Comparison of ENCODE assay signal across 9 cellular contexts in the genomic region with DNA sequence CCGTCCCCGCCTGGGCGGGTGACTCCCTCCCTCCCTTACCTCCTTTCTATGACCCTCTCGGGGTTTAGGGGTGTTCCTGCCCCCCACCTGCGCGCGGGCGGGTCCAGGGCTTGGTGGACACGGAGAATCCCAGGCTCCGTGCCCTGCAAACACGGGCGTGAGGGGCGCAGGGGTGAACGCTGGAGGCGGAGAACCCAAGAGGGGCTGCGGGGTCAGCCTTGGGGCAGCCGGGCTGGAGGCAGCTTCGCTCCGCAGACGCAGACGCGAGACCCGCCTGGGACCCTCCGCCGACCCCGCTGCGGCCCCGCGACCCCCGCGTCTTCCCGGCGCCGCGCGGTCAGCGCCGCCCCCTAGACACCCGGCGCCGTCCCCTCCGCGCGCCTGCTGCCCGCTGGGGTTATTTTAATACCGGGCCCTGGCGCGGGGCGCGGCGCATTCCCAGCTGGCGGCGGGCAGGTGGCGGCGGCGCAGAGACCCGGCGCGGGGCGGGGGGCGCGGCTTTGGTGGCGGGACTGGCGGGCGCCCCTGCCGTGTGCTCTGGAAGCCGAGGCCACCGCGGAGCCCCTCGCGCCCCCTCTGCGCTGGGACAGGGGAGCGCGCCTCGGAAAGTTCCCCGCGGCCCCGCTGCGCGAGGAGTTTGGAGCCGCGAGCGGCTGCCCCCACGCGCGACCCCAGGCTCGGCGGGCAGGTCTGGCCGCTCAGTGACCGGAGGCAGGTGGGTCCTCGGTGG. TPM values are rescaled to one million over a fixed set of nuclear protein-coding genes. Genes with fewer than 3 reads are reported as not detected.
A peak's percentile ranks its signal among the peaks of the same experiment; 100 is the strongest.
DNase-seq lines count a peak whose midpoint lies in the region; ATAC-seq, FAIRE-seq and TF ChIP-seq lines count a peak whose summit lies in the region.
"Had no signal": no experiment of that assay in that cellular context is flagged by ENCODE, and none has a peak within 500 bp of the region (broad histone marks: within the 10 kb centered on the region; RNA-seq: fewer than 3 reads in every experiment).

UTS2R (plus strand) TSS at position 433 of the 730 bp plus-strand sequence. CDS start 2,560 bp downstream, outside the sequence.

- peaks cover 34% of the 10 kb centered on the region for H3K27me3 Mint-ChIP-seq in activated T-helper 17 cell treated with anti-CD3 and anti-CD28 coated beads, Interleukin-2, amount 50 U/mL, for 72 hours

- intact Hi-C loops in spleen (cut with DNase I; ENCODE audit: low total_unique reads): no loop called here

- no peak within 1 kb of the TSS for H3K27ac ChIP-seq in iPS-20b (ENCODE audit: low read length)
- H3K27ac ChIP-seq in spleen: no peak within 1 kb of the TSS

- no peak within 1 kb of the TSS for H3K9ac ChIP-seq in iPS-20b (ENCODE audit: low read depth, low read length)

- peak; percentile 42 for DNase-seq in NCI-H82 (lab: John Stamatoyannopoulos, UW)
- no peak for DNase-seq in NCI-H82 treated with DMSO at 0.1 percent for 48 hours (lab: John Stamatoyannopoulos, UW; ENCODE audit: unreplicated experiment)
- no peak for DNase-seq in spleen
- no peak for DNase-seq in GM12892 (ENCODE audit: insufficient read length)
- no peak for DNase-seq in medulla oblongata (ENCODE audit: extremely low spot score)
- DNase-seq: COR-L47 had no signal

- no peaks in the 10 kb centered on the region for H3K4me1 Mint-ChIP-seq in activated T-helper 17 cell treated with anti-CD3 and anti-CD28 coated beads, Interleukin-2, amount 50 U/mL, for 72 hours

- H3K4me3 ChIP-seq in iPS-20b (ENCODE audit: low read length) (peak within 1 kb of the TSS; percentile 33; the same call in 1 of the 2 replicates), spleen (peak within 1 kb of the TSS in 7 of 8 donors; percentile 6 to 64 (median 30))

- no peak for ATAC-seq in activated T-helper 17 cell treated with anti-CD3 and anti-CD28 coated beads, Interleukin-2, amount 50 U/mL, for 72 hours (replicated peaks)
- ATAC-seq in HG03439 (IDR thresholded peaks at IDR 0.05; ENCODE audit: unreplicated experiment): no peak

- H3K36me3 ChIP-seq in iPS-20b (ENCODE audit: insufficient read depth, low read depth, low read length) (no peaks in the 10 kb centered on the region), spleen (no peaks in the 10 kb centered on the region)

- no peak within 1 kb of the TSS for H3K27ac Mint-ChIP-seq in activated T-helper 17 cell treated with anti-CD3 and anti-CD28 coated beads, Interleukin-2, amount 50 U/mL, for 72 hours

- H3K36me3 Mint-ChIP-seq in activated T-helper 17 cell treated with anti-CD3 and anti-CD28 coated beads, Interleukin-2, amount 50 U/mL, for 72 hours (ENCODE audit: low read depth): no peaks in the 10 kb centered on the region

- H3K27me3 ChIP-seq in iPS-20b (ENCODE audit: insufficient read depth, low read length) (peaks cover 46% of the 10 kb centered on the region), spleen (replicated peaks in 1 of 7) (peaks cover 4 to 83% (median 66%) of the 10 kb centered on the region in 7 donors)

- no peak for TF ChIP-seq CTCF in spleen (IDR thresholded peaks at IDR 0.05 in 8 of 11, conservative IDR thresholded peaks at IDR 0.05 in 3 of 11)

- no peak for FAIRE-seq in GM12892 (lab: Jason Lieb, UNC)

- H3K9me3 ChIP-seq in iPS-20b (ENCODE audit: insufficient read depth, low read depth, low read length): no peaks in the 10 kb centered on the region
- H3K9me3 ChIP-seq in spleen: no peaks in the 10 kb centered on the region

- H3K4me1 ChIP-seq in iPS-20b (ENCODE audit: insufficient read depth, low read length) (no peaks in the 10 kb centered on the region), spleen (peaks cover 8 to 41% (median 33%) of the 10 kb centered on the region in 6 donors)

- H3K9me3 Mint-ChIP-seq in activated T-helper 17 cell treated with anti-CD3 and anti-CD28 coated beads, Interleukin-2, amount 50 U/mL, for 72 hours: no peaks in the 10 kb centered on the region

- peak within 1 kb of the TSS; percentile 75 for H3K4me3 Mint-ChIP-seq in activated T-helper 17 cell treated with anti-CD3 and anti-CD28 coated beads, Interleukin-2, amount 50 U/mL, for 72 hours

- no peak for TF ChIP-seq POLR2A in spleen (IDR thresholded peaks at IDR 0.05)
- no peak for TF ChIP-seq POLR2A in GM12892 (IDR thresholded peaks at IDR 0.05; ENCODE audit: low read depth, low read length)

- WGBS in spleen, 5 donors: 4 to 11% (median 6%) methylated on average over 53 to 91 of the region's 91 CpGs

RNA-seq across cellular contexts. Expression of gene UTS2R, which starts in this region (rescaled TPM):
- total RNA-seq in activated T-helper 17 cell treated with anti-CD3 and anti-CD28 coated beads, Interleukin-2, amount 50 U/mL, for 72 hours: under 1 TPM in 1 of 2 donors, not detected in 1; 0.45 TPM
- 1 to 10 TPM in 1 of 7 donors, under 1 TPM in 4, not detected in 2; 0.26 to 3.1 (median 0.60) TPM for total RNA-seq in spleen
- not detected for polyA plus RNA-seq in spleen
- not detected for polyA plus RNA-seq in GM12892 (2012; ENCODE audit: missing spikeins)
